In the genomic region with DNA sequence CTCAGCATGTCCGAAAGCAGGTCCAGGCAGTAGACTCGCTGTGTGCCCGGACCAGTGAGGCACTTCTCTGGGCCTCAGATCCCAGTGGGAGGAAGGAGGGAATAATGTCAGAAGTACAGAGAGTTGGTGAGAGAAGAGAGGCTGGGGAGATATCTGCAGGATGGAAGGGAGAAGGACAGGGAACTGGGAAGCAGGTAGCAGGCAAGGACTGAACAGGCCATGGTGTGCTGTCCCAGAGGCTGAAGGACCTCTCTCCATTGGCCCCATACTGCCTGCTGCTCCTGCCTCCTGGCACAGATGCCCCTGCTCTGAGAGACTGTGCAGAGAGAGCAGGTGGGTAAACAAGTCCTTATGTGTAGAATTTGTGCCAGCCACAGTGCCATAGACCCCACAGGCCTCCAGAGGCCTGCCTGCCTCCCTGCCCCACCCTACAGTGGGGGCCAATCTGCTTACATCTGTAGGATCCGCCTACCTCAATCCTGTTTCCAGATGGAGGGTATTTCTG, we compare ENCODE assay signal across 19 cellular contexts. TPM values are rescaled to one million over a fixed set of nuclear protein-coding genes. Genes with fewer than 3 reads are reported as not detected.
"Had no signal": no experiment of that assay in that cellular context is flagged by ENCODE, and none has a peak within 500 bp of the region (broad histone marks: within the 10 kb centered on the region; RNA-seq: fewer than 3 reads in every experiment).

No MANE protein-coding gene starts in this region.

- H3K27ac ChIP-seq: colonic mucosa, gastroesophageal sphincter, heart right ventricle, sigmoid colon, spleen, suprapubic skin had no signal

- H3K4me3 ChIP-seq: colonic mucosa, gastroesophageal sphincter, heart right ventricle, lung, sigmoid colon, spleen, suprapubic skin had no signal

- H3K36me3 ChIP-seq: colonic mucosa, gastroesophageal sphincter, heart right ventricle, sigmoid colon, spleen, suprapubic skin had no signal

- H3K27me3 ChIP-seq: colonic mucosa had no signal

- DNase-seq: activated CD4-positive, alpha-beta T cell treated with anti-CD3 and anti-CD28 coated beads for 48 hours; activated CD8-positive, alpha-beta T cell treated with anti-CD3 and anti-CD28 coated beads for 36 hours; activated effector memory CD4-positive, alpha-beta T cell treated with anti-CD3 and anti-CD28 coated beads, Interleukin-2, amount 50 U/mL, for 16 hours; activated T-cell treated with anti-CD3 and anti-CD28 coated beads, Interleukin-2, amount 50 U/mL, for 4 hours; amniotic stem cell; caudate nucleus; colonic mucosa; heart right ventricle; left cardiac atrium; nephron progenitor cell; sigmoid colon; spleen; trophoblast cell had no signal

- H3K9me3 ChIP-seq: colonic mucosa, gastroesophageal sphincter, heart right ventricle, sigmoid colon, spleen, suprapubic skin had no signal

- ATAC-seq: activated CD8-positive, alpha-beta T cell treated with anti-CD3 and anti-CD28 coated beads for 36 hours; activated naive CD4-positive, alpha-beta T cell treated with anti-CD3 and anti-CD28 coated beads, Interleukin-2, amount 50 U/mL, for 72 hours; activated T-cell treated with anti-CD3 and anti-CD28 coated beads, Interleukin-2, amount 50 U/mL, for 4 hours; gastroesophageal sphincter; heart right ventricle; left cardiac atrium had no signal

- H3K4me1 ChIP-seq: colonic mucosa, gastroesophageal sphincter, heart right ventricle, sigmoid colon, spleen, suprapubic skin had no signal

RNA-seq across cellular contexts. Expression of gene CRHR1, which starts 34.2 kb away (rescaled TPM):
- total RNA-seq: activated CD8-positive, alpha-beta T cell treated with anti-CD3 and anti-CD28 coated beads for 36 hours; activated T-cell treated with anti-CD3 and anti-CD28 coated beads, Interleukin-2, amount 50 U/mL, for 4 hours; colonic mucosa; left cardiac atrium; lung; osteoblast; pulmonary artery endothelial cell; spleen had no signal
